Comparison of ENCODE assay signal across 11 cellular contexts in genomic region chr12:104865080-104865479, GRCh38.
DNase-seq lines count a peak whose midpoint lies in the region; ATAC-seq and TF ChIP-seq lines count a peak whose summit lies in the region.
"Had no signal": no experiment of that assay in that cellular context is flagged by ENCODE, and none has a peak within 500 bp of the region (broad histone marks: within the 10 kb centered on the region; RNA-seq: fewer than 3 reads in every experiment).

No MANE protein-coding gene starts in this region.

- TF ChIP-seq POLR2A in esophagus squamous epithelium (IDR thresholded peaks at IDR 0.05): no peak

- H3K27ac Mint-ChIP-seq in glutamatergic neuron (ENCODE audit: unreplicated experiment): no peak overlapping the region

- WGBS in esophagus squamous epithelium, 2 donors: 55 to 56% methylated on average over 1 of the region's 1 CpG

- no peaks in the 10 kb centered on the region for H3K9me3 ChIP-seq in esophagus squamous epithelium

- no peaks in the 10 kb centered on the region for H3K4me1 ChIP-seq in esophagus squamous epithelium

- H3K27me3 ChIP-seq in esophagus squamous epithelium: no peaks in the 10 kb centered on the region

- H3K4me3 ChIP-seq in fibroblast of pulmonary artery (replicated peaks; ENCODE audit: low read depth, low read length) (peak overlapping the region; percentile 15), esophagus squamous epithelium (no peak overlapping the region)

- H3K4me1 Mint-ChIP-seq in glutamatergic neuron (ENCODE audit: low read depth, unreplicated experiment): no peaks in the 10 kb centered on the region

- no peaks in the 10 kb centered on the region for H3K36me3 Mint-ChIP-seq in glutamatergic neuron (ENCODE audit: unreplicated experiment)

- no peaks in the 10 kb centered on the region for H3K36me3 ChIP-seq in esophagus squamous epithelium

- no peak overlapping the region for H3K4me3 Mint-ChIP-seq in glutamatergic neuron (ENCODE audit: unreplicated experiment)

- in situ Hi-C loops in GM13976 (cut with MboI; ENCODE audit: low sequenced_read_pairs, unreplicated experiment): no loop called here

- H3K27ac ChIP-seq in esophagus squamous epithelium: no peak overlapping the region

- H3K27me3 Mint-ChIP-seq in glutamatergic neuron (ENCODE audit: unreplicated experiment): no peaks in the 10 kb centered on the region

- peak; percentile 33 for DNase-seq in GM13976 (ENCODE audit: low spot score)
- DNase-seq in GM20000 (ENCODE audit: low spot score): peak; percentile 38
- no peak for DNase-seq in fibroblast of pulmonary artery (ENCODE audit: low read depth)
- DNase-seq in NCI-H524 (lab: John Stamatoyannopoulos, UW): no peak
- no peak for DNase-seq in glutamatergic neuron
- DNase-seq in esophagus squamous epithelium (lab: John Stamatoyannopoulos, UW): no peak
- DNase-seq in hypothalamus (lab: John Stamatoyannopoulos, UW): no peak
- DNase-seq: activated gamma-delta T cell treated with Interleukin-2 at 50 U/mL for 16 hours, Calu3 had no signal

- peak; percentile 81 for ATAC-seq in HG03432 (IDR thresholded peaks at IDR 0.05; ENCODE audit: unreplicated experiment)
- ATAC-seq: sciatic nerve had no signal

- TF ChIP-seq CTCF in GM13976 (IDR thresholded peaks at IDR 0.05; ENCODE audit: borderline replicate concordance, control extremely low read depth, extremely low read depth, insufficient read depth, missing control alignments) (no peak), GM20000 (IDR thresholded peaks at IDR 0.05; ENCODE audit: extremely low read depth, missing control alignments) (no peak), fibroblast of pulmonary artery (IDR thresholded peaks at IDR 0.05; ENCODE audit: low read length, missing control alignments) (no peak), glutamatergic neuron (IDR thresholded peaks at IDR 0.05; ENCODE audit: partially characterized antibody, unreplicated experiment) (no peak), esophagus squamous epithelium (IDR thresholded peaks at IDR 0.05) (no peak)

- no peaks in the 10 kb centered on the region for H3K9me3 Mint-ChIP-seq in glutamatergic neuron (ENCODE audit: unreplicated experiment)

- intact Hi-C loops in esophagus squamous epithelium (cut with DNase I): no loop called here

Comparison
In these comparisons a context has a peak if more than half of its experiments do, and no peak if none do; other contexts are left out.
1. DNase-seq: peak in GM13976 (single experiment) and GM20000 (single experiment); none in fibroblast of pulmonary artery (single experiment), NCI-H524 (0 of 2), glutamatergic neuron (single experiment), esophagus squamous epithelium (single experiment) and hypothalamus (0 of 51).